ENCODE assay signal across 8 cellular contexts in genomic region chr16:31108035-31108793, GRCh38. TPM values are rescaled to one million over a fixed set of nuclear protein-coding genes. Genes with fewer than 3 reads are reported as not detected.
DNase-seq lines count a peak whose midpoint lies in the region; ATAC-seq and TF ChIP-seq lines count a peak whose summit lies in the region.

Gene BCKDK (plus strand): TSS chr16:31108386. CDS start chr16:31109224, 838 bp downstream.

- no peak within 1 kb of the TSS for H3K27ac Mint-ChIP-seq in WTC11

- no peak for TF ChIP-seq POLR2A in spleen (IDR thresholded peaks at IDR 0.05)

- peaks cover 30% of the 10 kb centered on the region for H3K36me3 Mint-ChIP-seq in WTC11

- no peaks in the 10 kb centered on the region for H3K27me3 ChIP-seq in spleen (replicated peaks in 1 of 7)

- intact Hi-C loops in spleen (cut with DNase I; ENCODE audit: low total_unique reads) = no loop called here

- peaks cover 11 to 58% (median 40%) of the 10 kb centered on the region in 6 donors for H3K4me1 ChIP-seq in spleen

- WGBS in spleen, 5 donors = 4 to 14% (median 5%) methylated on average over 17 to 68 of the region's 68 CpGs

- H3K9me3 Mint-ChIP-seq in WTC11 = no peaks in the 10 kb centered on the region

- peak; percentile 70 for DNase-seq in SIG-M5 treated with dmso at 0.1 percent for 504 hours (lab: John Stamatoyannopoulos, UW; ENCODE audit: unreplicated experiment)
- no peak for DNase-seq in SIG-M5 (lab: John Stamatoyannopoulos, UW)
- DNase-seq in NCI-H2171 treated with DMSO at 0.1 percent for 48 hours (lab: John Stamatoyannopoulos, UW) = peak; percentile 71
- peak; percentile 77 for DNase-seq in WTC11 (ENCODE audit: low spot score)
- peak; percentile 66 to 73 for DNase-seq in cardiac fibroblast (ENCODE audit: low read depth in 2 of 2)
- DNase-seq in inferior parietal cortex (ENCODE audit: extremely low spot score) = peak; percentile 72
- DNase-seq in spleen = peak; percentile 95

- peak; percentile 62 for ATAC-seq in HG02970 (IDR thresholded peaks at IDR 0.05; ENCODE audit: low FRiP score, unreplicated experiment)
- ATAC-seq in WTC11 = peak; percentile 83

- peaks cover 0 to 42% (median 37%) of the 10 kb centered on the region in 6 donors for H3K36me3 ChIP-seq in spleen

- TF ChIP-seq CTCF in WTC11 (IDR thresholded peaks at IDR 0.05) = no peak
- no peak for TF ChIP-seq CTCF in cardiac fibroblast (IDR thresholded peaks at IDR 0.05; ENCODE audit: low read depth, low read length)
- no peak for TF ChIP-seq CTCF in spleen (IDR thresholded peaks at IDR 0.05 in 8 of 11, conservative IDR thresholded peaks at IDR 0.05 in 3 of 11)

- no peaks in the 10 kb centered on the region for H3K9me3 ChIP-seq in spleen

- H3K27me3 Mint-ChIP-seq in WTC11 (ENCODE audit: low read depth) = peaks cover 4% of the 10 kb centered on the region

- H3K4me3 Mint-ChIP-seq in WTC11 = peak within 1 kb of the TSS; percentile 74

- peak within 1 kb of the TSS; percentile 84 to 96 (median 88) for H3K27ac ChIP-seq in spleen

- H3K4me3 ChIP-seq in cardiac fibroblast (replicated peaks in 1 of 2; ENCODE audit: low read depth in 2 of 2, low read length in 2 of 2) = peak within 1 kb of the TSS; percentile 81 to 95
- peak within 1 kb of the TSS; percentile 75 to 97 (median 86) for H3K4me3 ChIP-seq in spleen

- CTCF ChIA-PET in WTC11 (lab: Charles Lee) = interaction anchor here (1.1 to 3.0 kb wide), 2 partner anchors 34 to 123 kb away, joined by 5 to 9 read pairs; partner anchors contain the start of gene HSD3B7

- POLR2A ChIA-PET in WTC11 (lab: Charles Lee) = no interaction called here

- H3K4me1 Mint-ChIP-seq in WTC11 = peaks cover 9% of the 10 kb centered on the region; the same call in 1 of the 2 replicates

TF ChIP-seq in WTC11, 78 proteins besides CTCF, POLR2A, EP300 and RAD21 (continues in another document):
- TF ChIP-seq ESRRA (CRISPR knock-in tag; IDR thresholded peaks at IDR 0.05; ENCODE audit: borderline replicate concordance) (peak; percentile 74; the same call in 1 of the 2 replicates), FOXP1 (CRISPR knock-in tag; IDR thresholded peaks at IDR 0.05; ENCODE audit: borderline replicate concordance) (peak; percentile 65; the same call in 1 of the 2 replicates), OVOL2 (CRISPR knock-in tag; IDR thresholded peaks at IDR 0.05; ENCODE audit: borderline replicate concordance) (no peak), FOXK1 (CRISPR knock-in tag; IDR thresholded peaks at IDR 0.05) (peak; percentile 67; the same call in 1 of the 2 replicates), ZNF532 (CRISPR knock-in tag; IDR thresholded peaks at IDR 0.05; ENCODE audit: borderline replicate concordance) (no peak), NR3C1 (CRISPR knock-in tag; conservative IDR thresholded peaks at IDR 0.05; ENCODE audit: low read depth) (no peak), ETV6 (CRISPR knock-in tag; IDR thresholded peaks at IDR 0.05) (peak; percentile 15; the same call in 1 of the 2 replicates), ZBTB43 (CRISPR knock-in tag; IDR thresholded peaks at IDR 0.05) (no peak), SP1 (CRISPR knock-in tag; conservative IDR thresholded peaks at IDR 0.05) (peak; percentile 95), TEAD1 (CRISPR knock-in tag; IDR thresholded peaks at IDR 0.05) (0 out of 2 replicates have a peak, but pooled peaks have one; percentile 60), MAX (CRISPR knock-in tag; IDR thresholded peaks at IDR 0.05) (peak; percentile 44; the same call in 1 of the 2 replicates), NFE2L1 (CRISPR knock-in tag; IDR thresholded peaks at IDR 0.05) (0 out of 2 replicates have a peak, but pooled peaks have one; percentile 57), CDX4 (CRISPR knock-in tag; IDR thresholded peaks at IDR 0.05; ENCODE audit: borderline replicate concordance) (no peak), RELA (CRISPR knock-in tag; IDR thresholded peaks at IDR 0.05; ENCODE audit: borderline replicate concordance) (peak; percentile 81; the same call in 1 of the 2 replicates), E2F5 (CRISPR knock-in tag; IDR thresholded peaks at IDR 0.05) (peak; percentile 40; the same call in 1 of the 2 replicates), PREB (CRISPR knock-in tag; IDR thresholded peaks at IDR 0.05; ENCODE audit: borderline replicate concordance) (peak; percentile 71; the same call in 1 of the 2 replicates), GABPB1 (CRISPR knock-in tag; IDR thresholded peaks at IDR 0.05) (peak; percentile 58), MYBL2 (CRISPR knock-in tag; IDR thresholded peaks at IDR 0.05) (peak; percentile 61; the same call in 1 of the 2 replicates), USF2 (CRISPR knock-in tag; IDR thresholded peaks at IDR 0.05) (0 out of 2 replicates have a peak, but pooled peaks have one; percentile 17), ZNF232 (CRISPR knock-in tag; IDR thresholded peaks at IDR 0.05) (0 out of 2 replicates have a peak, but pooled peaks have one; percentile 39)

RNA-seq across cellular contexts. Expression of gene BCKDK, which starts in this region (rescaled TPM):
- total RNA-seq in WTC11 (2021) (58.3 to 71.3 TPM (median 69.3 TPM) in 3 replicates), spleen (10 to 100 TPM; 36.9 to 55.7 (median 40.2) TPM)
- 10 to 100 TPM; 15.0 to 27.5 (median 17.4) TPM for polyA plus RNA-seq in spleen
